ENCODE assay signal across 10 cellular contexts in the genomic region with DNA sequence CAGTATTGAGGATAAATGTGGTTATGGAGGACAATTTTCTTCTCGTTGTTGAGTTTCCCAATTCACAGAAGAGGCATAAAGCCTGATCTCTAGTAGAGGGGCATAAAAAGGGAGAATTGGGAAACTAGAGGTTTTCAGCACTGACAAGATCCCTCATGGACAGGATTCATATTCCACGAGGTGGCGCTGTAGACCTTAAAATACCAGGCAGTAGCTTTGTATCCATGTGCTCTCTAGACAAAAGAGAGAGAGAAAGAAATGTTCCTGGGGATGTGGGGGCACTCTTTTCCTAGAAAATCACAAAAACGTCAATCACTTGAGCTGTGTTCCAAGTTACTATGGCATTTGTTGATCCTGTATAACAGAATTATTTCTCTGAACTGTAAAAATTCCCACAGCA.
A peak's percentile ranks its signal among the peaks of the same experiment; 100 is the strongest.
DNase-seq lines count a peak whose midpoint lies in the region; ATAC-seq, FAIRE-seq and TF ChIP-seq lines count a peak whose summit lies in the region.
"Had no signal": no experiment of that assay in that cellular context is flagged by ENCODE, and none has a peak within 500 bp of the region (broad histone marks: within the 10 kb centered on the region; RNA-seq: fewer than 3 reads in every experiment).

No MANE protein-coding gene starts in this region.

- H3K36me3 Mint-ChIP-seq in chondrocyte (ENCODE audit: low read depth) = peaks cover 3% of the 10 kb centered on the region

- TF ChIP-seq CTCF in chondrocyte (IDR thresholded peaks at IDR 0.05) = peak; percentile 30

- no peak overlapping the region for H3K27ac Mint-ChIP-seq in stimulated activated naive CD8-positive, alpha-beta T cell treated with anti-CD3 and anti-CD28 coated beads, Interleukin-15, amount 100 ng/mL, for 72 hours
- no peak overlapping the region for H3K27ac Mint-ChIP-seq in chondrocyte (ENCODE audit: unreplicated experiment)
- H3K27ac Mint-ChIP-seq: stimulated activated naive CD8-positive, alpha-beta T cell treated with anti-CD3 and anti-CD28 coated beads, Interleukin-15, Interleukin-2, amounts not matched to agents 100 ng/mL and 50 ng/mL, for 24 hours had no signal

- peaks cover 0 to 10% of the 10 kb centered on the region in 2 donors for H3K9me3 Mint-ChIP-seq in stimulated activated naive CD8-positive, alpha-beta T cell treated with anti-CD3 and anti-CD28 coated beads, Interleukin-15, amount 100 ng/mL, for 72 hours
- H3K9me3 Mint-ChIP-seq in chondrocyte (ENCODE audit: low read depth) = peaks cover 74% of the 10 kb centered on the region

- no peak overlapping the region for H3K4me3 Mint-ChIP-seq in stimulated activated naive CD8-positive, alpha-beta T cell treated with anti-CD3 and anti-CD28 coated beads, Interleukin-15, amount 100 ng/mL, for 72 hours
- no peak overlapping the region for H3K4me3 Mint-ChIP-seq in chondrocyte (ENCODE audit: unreplicated experiment)
- H3K4me3 Mint-ChIP-seq: stimulated activated naive CD8-positive, alpha-beta T cell treated with anti-CD3 and anti-CD28 coated beads, Interleukin-15, Interleukin-2, amounts not matched to agents 100 ng/mL and 50 ng/mL, for 24 hours had no signal

- DNase-seq in stimulated activated naive CD8-positive, alpha-beta T cell treated with anti-CD3 and anti-CD28 coated beads, Interleukin-15, Interleukin-2, amounts not matched to agents 100 U/mL and 50 U/mL, for 24 hours = peak; percentile 3
- no peak for DNase-seq in stimulated activated naive CD8-positive, alpha-beta T cell treated with anti-CD3 and anti-CD28 coated beads, Interleukin-15, amount 100 ng/mL, for 72 hours
- DNase-seq in NCI-H1694 (lab: John Stamatoyannopoulos, UW) (peak; percentile 74), chondrocyte (ENCODE audit: low spot score) (no peak), urothelium cell line (ENCODE audit: low spot score) (peak; percentile 17), middle frontal gyrus (ENCODE audit: extremely low spot score, low spot score) (no peak), NCI-H1436 treated with DMSO at 0.1 percent for 48 hours (lab: John Stamatoyannopoulos, UW) (no peak), ureter (ENCODE audit: low spot score) (no peak)

- no peak for FAIRE-seq in urothelium cell line (lab: Jason Lieb, UNC)
- FAIRE-seq: TTC549 had no signal

- no peaks in the 10 kb centered on the region for H3K27me3 Mint-ChIP-seq in stimulated activated naive CD8-positive, alpha-beta T cell treated with anti-CD3 and anti-CD28 coated beads, Interleukin-15, amount 100 ng/mL, for 72 hours
- no peaks in the 10 kb centered on the region for H3K27me3 Mint-ChIP-seq in chondrocyte (ENCODE audit: low read depth)
- H3K27me3 Mint-ChIP-seq: stimulated activated naive CD8-positive, alpha-beta T cell treated with anti-CD3 and anti-CD28 coated beads, Interleukin-15, Interleukin-2, amounts not matched to agents 100 ng/mL and 50 ng/mL, for 24 hours had no signal

- no peaks in the 10 kb centered on the region for H3K4me1 Mint-ChIP-seq in stimulated activated naive CD8-positive, alpha-beta T cell treated with anti-CD3 and anti-CD28 coated beads, Interleukin-15, amount 100 ng/mL, for 72 hours
- no peaks in the 10 kb centered on the region for H3K4me1 Mint-ChIP-seq in chondrocyte (ENCODE audit: low read depth)

- ATAC-seq in stimulated activated naive CD8-positive, alpha-beta T cell treated with anti-CD3 and anti-CD28 coated beads, Interleukin-15, Interleukin-2, amounts not matched to agents 100 U/mL and 50 U/mL, for 24 hours = no peak
- ATAC-seq in stimulated activated naive CD8-positive, alpha-beta T cell treated with anti-CD3 and anti-CD28 coated beads, Interleukin-15, amount 100 ng/mL, for 72 hours = no peak

Comparison
In these comparisons a context has a peak if more than half of its experiments do, and no peak if none do; other contexts are left out.
1. DNase-seq: peak in stimulated activated naive CD8-positive, alpha-beta T cell treated with anti-CD3 and anti-CD28 coated beads, Interleukin-15, Interleukin-2, amounts not matched to agents 100 U/mL and 50 U/mL, for 24 hours (single experiment), NCI-H1694 (single experiment) and urothelium cell line (single experiment); none in stimulated activated naive CD8-positive, alpha-beta T cell treated with anti-CD3 and anti-CD28 coated beads, Interleukin-15, amount 100 ng/mL, for 72 hours (0 of 2), chondrocyte (single experiment), middle frontal gyrus (single experiment), NCI-H1436 treated with DMSO at 0.1 percent for 48 hours (single experiment) and ureter (single experiment).